In genomic region chr4:141333450-141334235, GRCh38 we compare ENCODE assay signal across 8 cellular contexts.
DNase-seq lines count a peak whose midpoint lies in the region; ATAC-seq and TF ChIP-seq lines count a peak whose summit lies in the region.
"Not testable (repeated sequence)": the region's sequence is repeated elsewhere in the genome, so short reads cannot be mapped to it uniquely, and the experiment has no call there.

No MANE protein-coding gene starts in this region.

- H3K9ac ChIP-seq in adipocyte (ENCODE audit: low read length) = peak overlapping the region; percentile 79
- not testable (repeated sequence) for H3K9ac ChIP-seq in endodermal cell (ENCODE audit: extremely low read depth, low read length, poor library complexity, severe bottlenecking)

- H3K4me1 ChIP-seq in adipocyte (ENCODE audit: control insufficient read depth, insufficient read depth, low read length) (peaks cover 48% of the 10 kb centered on the region), left ventricle myocardium inferior (peaks cover 20% of the 10 kb centered on the region), mononuclear cell (ENCODE audit: insufficient read depth, low read length) (peaks cover 24% of the 10 kb centered on the region)
- not testable (repeated sequence) for H3K4me1 ChIP-seq in endodermal cell (ENCODE audit: control insufficient read depth, insufficient read depth, low read length); upper lobe of left lung

- H3K4me3 Mint-ChIP-seq in endodermal cell = peak overlapping the region; percentile 54

- TF ChIP-seq POLR2A in upper lobe of left lung (IDR thresholded peaks at IDR 0.05) = not testable (repeated sequence)

- intact Hi-C loops in left ventricle myocardium inferior (cut with micrococcal nuclease); sciatic nerve (cut with DNase I): not testable (repeated sequence)

- H3K27ac ChIP-seq in endodermal cell (ENCODE audit: low read depth, low read length) = not testable (repeated sequence)
- peak overlapping the region; percentile 84 for H3K27ac ChIP-seq in left ventricle myocardium inferior (replicated peaks)
- peak overlapping the region in 3 of 4 donors; percentile 20 to 77 (median 52) for H3K27ac ChIP-seq in upper lobe of left lung

- WGBS in endodermal cell (ENCODE audit: insufficient coverage in 1 of 2, insufficient read length in 1 of 2), 2 experiments = 39 to 90% methylated on average over 2 to 22 of the region's 25 CpGs
- 22 to 53% methylated on average over 6 to 16 of the region's 25 CpGs for WGBS in upper lobe of left lung, 2 donors

- H3K9me3 ChIP-seq in adipocyte (ENCODE audit: control insufficient read depth, low read length); endodermal cell (ENCODE audit: control insufficient read depth, low read length); left ventricle myocardium inferior (replicated peaks); mononuclear cell (ENCODE audit: low read depth, low read length); upper lobe of left lung: not testable (repeated sequence)

- peaks cover 16% of the 10 kb centered on the region for H3K27me3 Mint-ChIP-seq in endodermal cell (ENCODE audit: insufficient read depth)

- not testable (repeated sequence) for H3K9me3 Mint-ChIP-seq in endodermal cell

- not testable (repeated sequence) for H3K36me3 Mint-ChIP-seq in endodermal cell (ENCODE audit: low read depth)

- ATAC-seq in sciatic nerve (peak; percentile 53), upper lobe of left lung (ENCODE audit: low FRiP score in 2 of 2) (peak in 1 of 2 donors; percentile 66)

- not testable (repeated sequence) for H3K36me3 ChIP-seq in adipocyte (ENCODE audit: control insufficient read depth, insufficient read depth, low read length, severe bottlenecking); endodermal cell (ENCODE audit: control insufficient read depth, insufficient read depth, low read length); left ventricle myocardium inferior; upper lobe of left lung

- TF ChIP-seq CTCF in endodermal cell (conservative IDR thresholded peaks at IDR 0.05); left ventricle myocardium inferior (IDR thresholded peaks at IDR 0.05; ENCODE audit: borderline replicate concordance); upper lobe of left lung (IDR thresholded peaks at IDR 0.05): not testable (repeated sequence)

- TF ChIP-seq EP300 in upper lobe of left lung (IDR thresholded peaks at IDR 0.05) = not testable (repeated sequence)

- in situ Hi-C loops in Caki2 (cut with HindIII; ENCODE audit: low pct_unique_long_range_greater_than_20kb, low sequenced_read_pairs) = not testable (repeated sequence)

- H3K4me3 ChIP-seq in adipocyte (ENCODE audit: low read length) (peak overlapping the region; percentile 68), left ventricle myocardium inferior (peak overlapping the region; percentile 61), mononuclear cell (ENCODE audit: low read length) (peak overlapping the region; percentile 24), upper lobe of left lung (peak overlapping the region in 3 of 4 donors; percentile 36 to 47 (median 45))
- H3K4me3 ChIP-seq in endodermal cell (ENCODE audit: low read length) = not testable (repeated sequence)

- not testable (repeated sequence) for H3K4me1 Mint-ChIP-seq in endodermal cell

- H3K27ac Mint-ChIP-seq in endodermal cell = not testable (repeated sequence)

- peak; percentile 38 for DNase-seq in Caki2 (ENCODE audit: low read depth)
- peak; percentile 51 for DNase-seq in LHCN-M2 (ENCODE audit: low read depth)
- DNase-seq in adipocyte (ENCODE audit: low read depth) = peak; percentile 76
- not testable (repeated sequence) for DNase-seq in endodermal cell; left ventricle myocardium inferior; sciatic nerve (ENCODE audit: low spot score)
- DNase-seq in upper lobe of left lung = peak in 1 of 2 donors; percentile 77

- not testable (repeated sequence) for H3K27me3 ChIP-seq in adipocyte (replicated peaks; ENCODE audit: control insufficient read depth, insufficient read depth, low read length); left ventricle myocardium inferior (ENCODE audit: low read depth); upper lobe of left lung
- peaks cover 22% of the 10 kb centered on the region for H3K27me3 ChIP-seq in endodermal cell (ENCODE audit: control insufficient read depth, insufficient read depth, low read length, poor library complexity, severe bottlenecking)
- peaks cover 22% of the 10 kb centered on the region for H3K27me3 ChIP-seq in mononuclear cell (ENCODE audit: insufficient read depth, low read length)
